ENCODE assay signal across 31 cellular contexts in genomic region chr19:39906283-39906682, GRCh38.
"Had no signal": no experiment of that assay in that cellular context is flagged by ENCODE, and none has a peak within 500 bp of the region (broad histone marks: within the 10 kb centered on the region; RNA-seq: fewer than 3 reads in every experiment).

No MANE protein-coding gene starts in this region.

- H3K27me3 ChIP-seq: esophagus squamous epithelium, pancreas, right lobe of liver, stomach, testis, tibial artery, upper lobe of left lung, uterus had no signal

- H3K4me1 ChIP-seq: esophagus squamous epithelium, pancreas, right lobe of liver, stomach, testis, tibial artery, upper lobe of left lung, uterus had no signal

- H3K36me3 ChIP-seq: esophagus squamous epithelium, pancreas, right lobe of liver, stomach, tibial artery, upper lobe of left lung, uterus had no signal

- H3K4me3 Mint-ChIP-seq: immature natural killer cell; naive thymus-derived CD4-positive, alpha-beta T cell; nephron; stimulated activated effector memory CD8-positive, alpha-beta T cell treated with anti-CD3 and anti-CD28 coated beads, Interleukin-12 subunit alpha, Interleukin-12 subunit beta, amount 100 ng/mL, for 72 hours had no signal

- H3K27ac ChIP-seq: coronary artery, esophagus squamous epithelium, pancreas, right lobe of liver, stomach, testis, tibial artery, upper lobe of left lung, uterus had no signal

- H3K9me3 Mint-ChIP-seq: naive thymus-derived CD4-positive, alpha-beta T cell; nephron; stimulated activated effector memory CD8-positive, alpha-beta T cell treated with anti-CD3 and anti-CD28 coated beads, Interleukin-12 subunit alpha, Interleukin-12 subunit beta, amount 100 ng/mL, for 72 hours had no signal

- H3K4me3 ChIP-seq: coronary artery, esophagus squamous epithelium, pancreas, right lobe of liver, stomach, testis, tibial artery, upper lobe of left lung, uterus had no signal

- FAIRE-seq: endometrium, keratinocyte, pancreas, small intestine had no signal

- H3K27me3 Mint-ChIP-seq: naive thymus-derived CD4-positive, alpha-beta T cell; progenitor cell of endocrine pancreas had no signal

- DNase-seq: dermis blood vessel endothelial cell; effector memory CD4-positive, alpha-beta T cell; erythroblast; esophagus squamous epithelium; foreskin melanocyte; hypothalamus; immature natural killer cell; mammary epithelial cell; mesendoderm; midbrain; naive thymus-derived CD4-positive, alpha-beta T cell; occipital lobe; pancreas; small intestine; stimulated activated CD4-positive, alpha-beta T cell treated with anti-CD3 and anti-CD28 coated beads, Interleukin-12 subunit alpha, Interleukin-12 subunit beta, amount 100 ng/mL, for 4 hours; stimulated activated CD4-positive, alpha-beta T cell treated with anti-CD3 and anti-CD28 coated beads, Interleukin-2, amount 100 ng/mL, for 24 hours; stimulated activated CD4-positive, alpha-beta T cell treated with anti-CD3 and anti-CD28 coated beads, Interleukin-4, amount 100 ng/mL, for 24 hours; stimulated activated naive CD4-positive, alpha-beta T cell treated with Interleukin-2 at 50 U/mL for 16 hours; stomach; testis; upper lobe of left lung; uterus had no signal

- H3K4me1 Mint-ChIP-seq: immature natural killer cell, nephron had no signal

- ATAC-seq: left lobe of liver; naive thymus-derived CD4-positive, alpha-beta T cell; pancreas had no signal

- H3K9me3 ChIP-seq: esophagus squamous epithelium, pancreas, right lobe of liver, stomach, testis, tibial artery, upper lobe of left lung, uterus had no signal

- H3K27ac Mint-ChIP-seq: nephron, progenitor cell of endocrine pancreas had no signal

- H3K36me3 Mint-ChIP-seq: immature natural killer cell; stimulated activated effector memory CD8-positive, alpha-beta T cell treated with anti-CD3 and anti-CD28 coated beads, Interleukin-12 subunit alpha, Interleukin-12 subunit beta, amount 100 ng/mL, for 72 hours had no signal
